Comparison of ENCODE assay signal across 19 cellular contexts in the genomic region with DNA sequence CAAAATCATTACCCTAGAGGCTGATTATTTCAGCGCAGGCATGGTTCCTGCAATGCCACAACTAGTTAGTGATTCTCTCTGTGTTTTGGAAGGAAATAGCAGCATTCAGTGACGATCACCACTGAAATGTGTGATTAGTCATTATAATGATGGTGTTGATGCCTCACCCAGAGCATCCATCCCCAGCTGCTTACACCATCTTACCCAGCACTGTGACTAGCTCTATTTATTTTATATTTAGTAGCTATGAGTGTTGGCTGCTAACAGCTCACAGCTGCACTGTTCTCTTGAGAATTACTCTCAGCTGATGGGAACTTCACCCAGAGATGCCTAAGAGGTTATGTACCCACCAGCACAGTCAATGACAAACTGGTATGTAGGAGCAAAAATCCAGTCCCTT.
DNase-seq lines count a peak whose midpoint lies in the region.
"Had no signal": no experiment of that assay in that cellular context is flagged by ENCODE, and none has a peak within 500 bp of the region (broad histone marks: within the 10 kb centered on the region; RNA-seq: fewer than 3 reads in every experiment).

No MANE protein-coding gene starts in this region.

- DNase-seq in Daoy (ENCODE audit: low read depth) (peak; percentile 25), NAMALWA (ENCODE audit: low spot score) (peak; percentile 8), myocyte (ENCODE audit: low read depth) (peak; percentile 82), stromal cell of bone marrow (ENCODE audit: low read depth) (peak; percentile 31), pons (ENCODE audit: low spot score) (no peak), foreskin melanocyte (no peak), amniotic stem cell (lab: John Stamatoyannopoulos, UW) (no peak)
- DNase-seq: ACHN; C1 segment of cervical spinal cord; CD8-positive, alpha-beta T cell; DMS153; GDM1; Karpas-422; MG63; NCI-H1048; NCI-H1417 treated with DMSO at 0.1 percent for 48 hours; NCI-H187 treated with DMSO at 0.1 percent for 48 hours; NCI-H2107; NK-92 treated with Interleukin-12 subunit alpha and Interleukin-12 subunit beta, amount 100 ng/mL, for 24 hours had no signal

Comparison
In these comparisons a context has a peak if more than half of its experiments do, and no peak if none do; other contexts are left out.
1. DNase-seq: peak in Daoy (single experiment), NAMALWA (single experiment), myocyte (single experiment) and stromal cell of bone marrow (single experiment); none in pons (single experiment), foreskin melanocyte (single experiment) and amniotic stem cell (single experiment).